8 cellular contexts compared by ENCODE assay signal in the genomic region with DNA sequence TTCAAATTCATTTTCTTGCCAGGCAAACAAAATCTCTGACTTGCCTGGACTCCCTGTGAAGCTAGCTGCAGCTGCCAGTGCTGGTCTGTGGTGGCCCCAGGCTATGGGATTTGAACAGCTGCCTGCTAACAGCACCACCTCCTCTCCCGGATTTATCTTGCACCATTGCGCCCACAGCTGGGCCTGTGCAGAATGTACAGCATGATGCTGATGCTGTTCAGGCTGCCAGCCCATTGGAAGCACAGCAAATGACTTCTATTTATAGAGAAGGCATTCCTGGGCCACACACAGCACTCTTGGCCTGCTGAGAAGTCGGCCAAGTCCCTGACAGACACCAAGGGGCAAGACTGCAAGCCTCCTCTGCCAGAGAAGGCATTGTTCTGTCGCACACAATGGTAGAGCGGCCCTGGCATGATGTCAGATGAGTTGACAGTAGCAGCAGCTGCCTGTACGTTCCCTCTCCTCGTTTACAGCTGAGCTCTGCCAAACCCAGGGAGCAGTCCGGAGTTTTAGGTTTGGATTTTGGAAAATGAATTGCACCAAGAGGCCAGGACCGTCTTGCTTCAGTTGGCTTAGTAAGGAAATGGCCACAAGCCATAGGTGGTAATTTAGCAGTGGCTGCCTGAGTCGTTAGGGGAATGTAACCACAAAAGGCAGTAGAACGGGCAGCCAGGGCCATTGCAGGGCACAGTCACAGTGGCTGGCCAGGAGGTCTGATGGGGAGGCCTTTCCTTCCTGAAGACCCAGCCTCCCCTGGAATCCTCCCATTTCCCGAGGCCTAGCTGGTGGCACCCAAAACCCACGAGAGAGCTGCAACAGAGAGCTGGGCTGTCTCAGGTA. TPM values are rescaled to one million over a fixed set of nuclear protein-coding genes. Genes with fewer than 3 reads are reported as not detected.
DNase-seq lines count a peak whose midpoint lies in the region; ATAC-seq, FAIRE-seq and TF ChIP-seq lines count a peak whose summit lies in the region.

No MANE protein-coding gene starts in this region.

- H3K27me3 ChIP-seq in right atrium auricular region (no peaks in the 10 kb centered on the region), subcutaneous abdominal adipose tissue (ENCODE audit: control insufficient read depth in 5 of 5, insufficient read depth in 4 of 5, low read length in 5 of 5) (no peaks in the 10 kb centered on the region), H9 (ENCODE audit: insufficient read depth, low read length) (no peaks in the 10 kb centered on the region)

- no peaks in the 10 kb centered on the region for H3K79me2 ChIP-seq in H9 (ENCODE audit: insufficient read depth, low read length)

- no peak overlapping the region for H3K56ac ChIP-seq in H9 (ENCODE audit: insufficient read length, low read depth, low read length)

- H3K79me1 ChIP-seq in H9 (ENCODE audit: insufficient read depth, low read depth, low read length, poor library complexity, severe bottlenecking) = no peaks in the 10 kb centered on the region

- no peaks in the 10 kb centered on the region for H3K36me3 ChIP-seq in right atrium auricular region
- no peaks in the 10 kb centered on the region for H3K36me3 ChIP-seq in subcutaneous abdominal adipose tissue (ENCODE audit: control insufficient read depth in 5 of 5, insufficient read depth in 5 of 5, low read length in 5 of 5)

- no peak overlapping the region for H2AFZ ChIP-seq in H9 (ENCODE audit: low read length)

- TF ChIP-seq CTCF in D721Med (IDR thresholded peaks at IDR 0.05; ENCODE audit: insufficient read depth, missing control alignments) (peak; percentile 28), right atrium auricular region (IDR thresholded peaks at IDR 0.05) (peak in 1 of 2 donors; percentile 23), H9 (conservative IDR thresholded peaks at IDR 0.05) (no peak)

- no peak for FAIRE-seq in D721Med (lab: Jason Lieb, UNC)

- H3K4me3 ChIP-seq in right atrium auricular region = no peak overlapping the region
- no peak overlapping the region for H3K4me3 ChIP-seq in subcutaneous abdominal adipose tissue (ENCODE audit: low read depth in 1 of 5, low read length in 5 of 5)

- no peak overlapping the region for H3K23ac ChIP-seq in H9 (ENCODE audit: insufficient read length, low read depth, low read length)

- no peak overlapping the region for H4K8ac ChIP-seq in H9 (replicated peaks; ENCODE audit: insufficient read length, low read depth, low read length)

- no peak overlapping the region for H3K27ac Mint-ChIP-seq in H9

- H3K9ac ChIP-seq in subcutaneous abdominal adipose tissue (ENCODE audit: low read length in 5 of 5) (peak overlapping the region in 3 of 5 donors; percentile 26 to 42 (median 31)), H9 (ENCODE audit: extremely low read depth, insufficient read length, low read length) (no peak overlapping the region)

- H3K4me1 Mint-ChIP-seq in H9 = peaks cover 29 to 36% of the 10 kb centered on the region in 2 experiments

- no peak overlapping the region for H2BK15ac ChIP-seq in H9 (ENCODE audit: low read depth, low read length)

- peak overlapping the region; percentile 93 for H3K27ac ChIP-seq in angular gyrus (ENCODE audit: low read depth, low read length)
- peak overlapping the region; percentile 30 to 71 for H3K27ac ChIP-seq in right atrium auricular region
- peak overlapping the region; percentile 87 for H3K27ac ChIP-seq in subcutaneous abdominal adipose tissue (ENCODE audit: low read depth, low read length)
- H3K27ac ChIP-seq in H9 (ENCODE audit: insufficient read length, low read depth, low read length) = no peak overlapping the region

- no peak overlapping the region for H4K5ac ChIP-seq in H9 (ENCODE audit: insufficient read length, low read depth, low read length)

- no peak overlapping the region for H2BK20ac ChIP-seq in H9 (ENCODE audit: low read depth, low read length, poor library complexity, severe bottlenecking)

- H3K23me2 ChIP-seq in H9 (ENCODE audit: insufficient read length, low read depth, low read length, poor library complexity, severe bottlenecking) = no peaks in the 10 kb centered on the region

- no peak overlapping the region for H3K4me3 Mint-ChIP-seq in H9

- H3K4me2 ChIP-seq in H9 (ENCODE audit: insufficient read depth, insufficient read length, low read length) = no peak overlapping the region

- DNase-seq in D721Med (ENCODE audit: insufficient read length, low spot score) = no peak
- peak; percentile 96 for DNase-seq in NCI-H2081 treated with DMSO at 0.1 percent for 48 hours (lab: John Stamatoyannopoulos, UW)
- peak; percentile 69 for DNase-seq in right atrium auricular region (ENCODE audit: low spot score)
- no peak for DNase-seq in H9
- DNase-seq in activated T-cell treated with anti-CD3 and anti-CD28 coated beads, Interleukin-2, amount 50 U/mL, for 48 hours = no peak

- H3T11ph ChIP-seq in H9 (ENCODE audit: low read length) = no peak overlapping the region

- no peak overlapping the region for H2AK5ac ChIP-seq in H9 (ENCODE audit: insufficient read length, low read length)

- no peak overlapping the region for H3K18ac ChIP-seq in H9 (ENCODE audit: insufficient read length, low read depth, low read length)

- H4K91ac ChIP-seq in H9 (ENCODE audit: insufficient read length, low read depth, low read length) = no peak overlapping the region

- no peak overlapping the region for H3K4ac ChIP-seq in H9 (ENCODE audit: low read depth, low read length)

- no peak overlapping the region; the same call in 1 of the 2 replicates for H3K14ac ChIP-seq in H9 (ENCODE audit: insufficient read depth, low read length)

- H3K9me3 ChIP-seq in right atrium auricular region (no peaks in the 10 kb centered on the region), subcutaneous abdominal adipose tissue (ENCODE audit: control insufficient read depth in 5 of 5, low read length in 5 of 5) (no peaks in the 10 kb centered on the region), H9 (ENCODE audit: control insufficient read depth, low read depth, low read length) (no peaks in the 10 kb centered on the region)

- no peak overlapping the region for H2BK120ac ChIP-seq in H9 (ENCODE audit: low read depth, low read length, poor library complexity, severe bottlenecking)

- H3K27me3 Mint-ChIP-seq in H9 (ENCODE audit: low read depth) = peaks cover 22% of the 10 kb centered on the region

- H4K20me1 ChIP-seq in H9 (ENCODE audit: control insufficient read depth, insufficient read depth, insufficient read length) = no peaks in the 10 kb centered on the region

- no CpG with 5 or more reads among the region's 13 CpGs for WGBS in H9 (ENCODE audit: extremely low coverage, insufficient read length, low lambda C conversion rate)

- H2BK5ac ChIP-seq in H9 (ENCODE audit: insufficient read length, low read length) = no peak overlapping the region

- no peaks in the 10 kb centered on the region for H3K9me3 Mint-ChIP-seq in H9

- H2BK12ac ChIP-seq in H9 (ENCODE audit: insufficient read length, low read depth, low read length) = no peak overlapping the region

- no peaks in the 10 kb centered on the region; a peak in 1 of 7 replicates for H3K36me3 Mint-ChIP-seq in H9 (ENCODE audit: insufficient read depth in 1 of 3, low read depth in 3 of 3)

- no peak for ATAC-seq in GM18861 (IDR thresholded peaks at IDR 0.05; ENCODE audit: unreplicated experiment)

- peaks cover 0 to 43% of the 10 kb centered on the region in 2 donors for H3K4me1 ChIP-seq in right atrium auricular region
- peaks cover 15 to 88% (median 66%) of the 10 kb centered on the region in 5 donors for H3K4me1 ChIP-seq in subcutaneous abdominal adipose tissue (ENCODE audit: control insufficient read depth in 5 of 5, insufficient read depth in 5 of 5, low read length in 5 of 5)
- no peaks in the 10 kb centered on the region; the same call in 1 of the 2 replicates for H3K4me1 ChIP-seq in H9 (ENCODE audit: insufficient read depth, low read length)

RNA-seq across cellular contexts. Expression of a gene that starts 38.5 kb away (rescaled TPM):
- 10 to 100 TPM; 17.4 to 65.4 TPM for total RNA-seq in right atrium auricular region
- 3.4 and 5.5 TPM in 2 replicates for total RNA-seq in H9 (2021)

Comparison
In these comparisons a context has a peak if more than half of its experiments do, and no peak if none do; other contexts are left out.
1. DNase-seq: peak in NCI-H2081 treated with DMSO at 0.1 percent for 48 hours (single experiment) and right atrium auricular region (single experiment); none in D721Med (single experiment), H9 (single experiment) and activated T-cell treated with anti-CD3 and anti-CD28 coated beads, Interleukin-2, amount 50 U/mL, for 48 hours (0 of 2).